In genomic region chr17:45051060-45051719, GRCh38 we compare ENCODE assay signal across 8 cellular contexts. TPM values are rescaled to one million over a fixed set of nuclear protein-coding genes. Genes with fewer than 3 reads are reported as not detected.
DNase-seq lines count a peak whose midpoint lies in the region; ATAC-seq and TF ChIP-seq lines count a peak whose summit lies in the region.

Gene DCAKD (minus strand): TSS chr17:45051632. CDS start chr17:45034885, 16,747 bp downstream.

- dilution Hi-C loops in IMR-90 (cut with HindIII; ENCODE audit: low sequenced_read_pairs, unreplicated experiment), result no loop called here

- H4K91ac ChIP-seq in IMR-90 (ENCODE audit: insufficient read depth, low read depth, low read length), result peak within 1 kb of the TSS; percentile 99

- peak within 1 kb of the TSS; percentile 98 for H2BK5ac ChIP-seq in IMR-90 (ENCODE audit: low read depth, low read length, poor library complexity, severe bottlenecking)

- peaks cover 3% of the 10 kb centered on the region for H4K20me1 ChIP-seq in IMR-90 (ENCODE audit: insufficient read depth, low read length)

- H3K56ac ChIP-seq in IMR-90 (ENCODE audit: extremely low read depth, insufficient read depth, low read length), result peak within 1 kb of the TSS; percentile 96

- peak within 1 kb of the TSS; percentile 99 to 100 for H4K8ac ChIP-seq in IMR-90 (ENCODE audit: low read depth in 2 of 2, low read length in 2 of 2)

- CTCF ChIA-PET in IMR-90 (lab: Yijun Ruan, JAX), result interaction anchor here (0.6 to 1.4 kb wide), 2 partner anchors 48 to 101 kb away, joined by 3 to 9 read pairs; no protein-coding TSS in a partner anchor

- H3K4me3 ChIP-seq in IMR-90 (ENCODE audit: insufficient read depth, low read depth, low read length), result peak within 1 kb of the TSS; percentile 75

- peak within 1 kb of the TSS; percentile 96 for H3K18ac ChIP-seq in IMR-90 (ENCODE audit: low read depth, low read length)

- peaks cover 6% of the 10 kb centered on the region; the same call in 1 of the 2 replicates for H3K4me1 ChIP-seq in IMR-90 (ENCODE audit: control insufficient read depth, insufficient read depth, low read length)

- H2AK9ac ChIP-seq in IMR-90 (replicated peaks; ENCODE audit: low read depth, low read length, poor library complexity), result peak within 1 kb of the TSS; percentile 99

- ATAC-seq in GM21528 (IDR thresholded peaks at IDR 0.05; ENCODE audit: low FRiP score, unreplicated experiment) (peak; percentile 82), IMR-90 (ENCODE audit: low read depth) (peak; percentile 99)

- H3K23ac ChIP-seq in IMR-90 (ENCODE audit: low read depth, low read length), result peak within 1 kb of the TSS; percentile 100

- peak within 1 kb of the TSS; percentile 100 for H3K14ac ChIP-seq in IMR-90 (replicated peaks; ENCODE audit: low read depth, low read length)

- peak; percentile 89 for TF ChIP-seq POLR2A in IMR-90 (IDR thresholded peaks at IDR 0.05; ENCODE audit: low read depth, low read length)

- peaks cover 12% of the 10 kb centered on the region for H3K9me1 ChIP-seq in IMR-90 (ENCODE audit: insufficient read depth, low read length)

- peak within 1 kb of the TSS; percentile 67 for H2BK20ac ChIP-seq in IMR-90 (ENCODE audit: low read depth, low read length)

- BruUV-seq in IMR-90 (replicated peaks; lab: Mats Ljungman, UMichigan), result no TSS peak

- in situ Hi-C loops in IMR-90 (cut with MboI; ENCODE audit: low sequenced_read_pairs), result no loop called here

- peak within 1 kb of the TSS; percentile 96 for H3K4me2 ChIP-seq in IMR-90 (ENCODE audit: low read depth, low read length)

- peak within 1 kb of the TSS; percentile 100 for H2AK5ac ChIP-seq in IMR-90 (ENCODE audit: low read depth, low read length)

- no peaks in the 10 kb centered on the region; the same call in 1 of the 2 replicates for H3K36me3 ChIP-seq in IMR-90 (ENCODE audit: control insufficient read depth, insufficient read depth, low read length)

- WGBS in IMR-90 (ENCODE audit: extremely low coverage in 2 of 2, insufficient read length in 1 of 2), 2 experiments, result 0% methylated on average over 8 of the region's 56 CpGs; no CpG with 5 or more reads in 1 of the 2 experiments

- H4K5ac ChIP-seq in IMR-90 (ENCODE audit: low read depth, low read length), result peak within 1 kb of the TSS; percentile 99

- intact Hi-C loops in IMR-90 (cut with micrococcal nuclease), result loop anchor here (5.0 kb wide), 1 partner anchor 81 kb away; the partner anchor contains the start of gene PLCD3

- TF ChIP-seq CTCF in IMR-90 (conservative IDR thresholded peaks at IDR 0.05; ENCODE audit: low read depth, low read length), result no peak

- H3K27ac ChIP-seq in IMR-90 (ENCODE audit: insufficient read depth, low read length), result peak within 1 kb of the TSS; percentile 99
- peak within 1 kb of the TSS; percentile 98 for H3K27ac ChIP-seq in epithelial cell of prostate

- peaks cover 19 to 64% of the 10 kb centered on the region in 2 experiments for H3K79me1 ChIP-seq in IMR-90 (ENCODE audit: low read depth in 1 of 2, low read length in 2 of 2)

- TF ChIP-seq RAD21 in IMR-90 (IDR thresholded peaks at IDR 0.05; ENCODE audit: low read length), result no peak

- H3K9ac ChIP-seq in IMR-90 (ENCODE audit: low read depth, low read length), result peak within 1 kb of the TSS; percentile 100

- H2AFZ ChIP-seq in IMR-90 (replicated peaks; ENCODE audit: low read length, poor library complexity), result peak within 1 kb of the TSS; percentile 91

- peak within 1 kb of the TSS; percentile 89 for H2BK120ac ChIP-seq in IMR-90 (ENCODE audit: low read depth, low read length)

- no peaks in the 10 kb centered on the region for H3K27me3 ChIP-seq in IMR-90 (ENCODE audit: control insufficient read depth, insufficient read depth, low read length)

- peak; percentile 99 for DNase-seq in D341Med (ENCODE audit: low spot score)
- DNase-seq in IMR-90, result peak; percentile 95
- peak; percentile 21 for DNase-seq in OCI-M2 (lab: John Stamatoyannopoulos, UW; ENCODE audit: unreplicated experiment)
- peak; percentile 72 for DNase-seq in activated T-cell treated with anti-CD3 and anti-CD28 coated beads for 4 hours
- DNase-seq in epithelial cell of prostate (ENCODE audit: low read depth, low spot score), result peak; percentile 87
- peak; percentile 93 for DNase-seq in mucosa of gallbladder (ENCODE audit: low spot score)
- DNase-seq in stimulated activated CD8-positive, alpha-beta memory T cell treated with anti-CD3 and anti-CD28 coated beads, Interleukin-4, amount 100 ng/mL, for 24 hours (ENCODE audit: low read depth), result peak; percentile 85

- H3K4ac ChIP-seq in IMR-90 (ENCODE audit: low read depth, low read length), result peak within 1 kb of the TSS; percentile 100

- H2BK15ac ChIP-seq in IMR-90 (ENCODE audit: low read depth, low read length), result peak within 1 kb of the TSS; percentile 25; the same call in 1 of the 3 replicates

- H3K9me3 ChIP-seq in IMR-90 (ENCODE audit: control insufficient read depth, insufficient read depth, low read length), result no peaks in the 10 kb centered on the region

- POLR2A ChIA-PET in IMR-90 (lab: Charles Lee; ENCODE audit: unreplicated experiment), result interaction anchor here (0.5 to 3.6 kb wide), 2 partner anchors 10 to 29 kb away, joined by 3 to 19 read pairs; partner anchors contain the start of gene NMT1

TF ChIP-seq in IMR-90, 13 proteins besides CTCF, POLR2A, EP300 and RAD21:
- TF ChIP-seq USF2 (IDR thresholded peaks at IDR 0.05; ENCODE audit: low read depth, low read length) (peak; percentile 76), ELK1 (IDR thresholded peaks at IDR 0.05; ENCODE audit: borderline replicate concordance, low read depth, low read length) (no peak), MXI1 (IDR thresholded peaks at IDR 0.05; ENCODE audit: borderline replicate concordance, low read depth, low read length) (peak; percentile 92), MAZ (IDR thresholded peaks at IDR 0.05; ENCODE audit: borderline replicate concordance, low read depth, low read length) (peak; percentile 81; the same call in 1 of the 2 replicates), FOS (IDR thresholded peaks at IDR 0.05; ENCODE audit: low read depth, low read length) (no peak)

RNA-seq across cellular contexts. Expression of gene DCAKD, which starts in this region (rescaled TPM):
- 42.5 and 47.9 TPM in 2 replicates for total RNA-seq in IMR-90 (2012; rRNA removed)
- 31.3 and 32.3 TPM in 2 replicates for polyA plus RNA-seq in IMR-90 (2012; rRNA removed)
- polyA plus RNA-seq in IMR-90 (2012; cell fraction: cytosol; rRNA removed), result 24.2 and 46.9 TPM in 2 replicates
- polyA plus RNA-seq in IMR-90 (2012; cell fraction: nucleus; rRNA removed; ENCODE audit: low replicate concordance), result 30.5 and 63.2 TPM in 2 replicates
- 38.3 TPM for total RNA-seq in mucosa of gallbladder

Comparison
In these comparisons a context has a peak if more than half of its experiments do, and no peak if none do; other contexts are left out.
1. Peak in every context shown above with its lines: DNase-seq, ATAC-seq, H3K4me3 ChIP-seq and H3K27ac ChIP-seq.
2. DNase-seq: peak in every context shown above with its lines; median percentile 99 in D341Med; 95 in IMR-90; 93 in mucosa of gallbladder; 87 in epithelial cell of prostate; 85 in stimulated activated CD8-positive, alpha-beta memory T cell treated with anti-CD3 and anti-CD28 coated beads, Interleukin-4, amount 100 ng/mL, for 24 hours; 72 in activated T-cell treated with anti-CD3 and anti-CD28 coated beads for 4 hours; 21 in OCI-M2.